32 cellular contexts compared by ENCODE assay signal in the genomic region with DNA sequence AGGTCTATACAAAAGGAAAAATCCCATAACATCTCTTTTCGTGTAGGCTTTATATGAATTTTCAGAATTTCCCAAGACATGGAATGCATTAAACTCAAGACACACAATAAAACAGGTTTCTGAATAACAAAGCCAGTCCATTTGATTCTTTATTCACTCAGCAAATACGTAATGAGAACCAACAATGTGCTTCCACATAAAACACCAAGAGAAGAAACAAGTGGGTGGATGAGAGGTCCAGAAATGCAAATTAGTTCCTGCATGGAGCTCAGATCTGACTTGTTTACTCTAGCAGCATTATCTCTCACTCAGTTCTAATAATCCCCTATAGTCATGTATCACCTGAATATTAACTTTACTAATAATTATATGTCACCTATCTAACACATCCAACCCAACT.
"Had no signal": no experiment of that assay in that cellular context is flagged by ENCODE, and none has a peak within 500 bp of the region (broad histone marks: within the 10 kb centered on the region; RNA-seq: fewer than 3 reads in every experiment).

No MANE protein-coding gene starts in this region.

- H3K4me3 Mint-ChIP-seq: activated B cell treated with CpG ODN at 0.5 μM for 24 hours; activated CD8-positive, alpha-beta T cell treated with anti-CD3 and anti-CD28 coated beads for 36 hours; activated naive CD4-positive, alpha-beta T cell treated with anti-CD3 and anti-CD28 coated beads for 36 hours; activated naive CD4-positive, alpha-beta T cell treated with anti-CD3 and anti-CD28 coated beads, Interleukin-2, amount 50 U/mL, for 24 hours; activated naive CD8-positive, alpha-beta T cell treated with anti-CD3 and anti-CD28 coated beads for 36 hours; activated naive CD8-positive, alpha-beta T cell treated with anti-CD3 and anti-CD28 coated beads, Interleukin-2, amount 50 U/mL, for 24 hours; activated T-cell treated with anti-CD3 and anti-CD28 coated beads, Interleukin-2, amount 50 U/mL, for 4 hours; brain; central memory CD8-positive, alpha-beta T cell; dendritic cell treated with granulocyte-macrophage colony-stimulating factor and Interleukin-4, amounts not matched to agents 40 ng/mL and 50 ng/mL, for 4 days; effector memory CD8-positive, alpha-beta T cell; T-helper 17 cell; T-helper 2 cell treated with Interferon-gamma antibody and Interleukin-4, amounts not matched to agents 5 μg/mL and 100 μg/mL, for 36 hours had no signal

- FAIRE-seq: bronchial epithelial cell had no signal

- H3K4me1 Mint-ChIP-seq: activated B cell treated with CpG ODN at 0.5 μM for 24 hours; activated naive CD4-positive, alpha-beta T cell treated with anti-CD3 and anti-CD28 coated beads, Interleukin-2, amount 50 U/mL, for 24 hours; activated naive CD8-positive, alpha-beta T cell treated with anti-CD3 and anti-CD28 coated beads for 36 hours; activated naive CD8-positive, alpha-beta T cell treated with anti-CD3 and anti-CD28 coated beads, Interleukin-2, amount 50 U/mL, for 24 hours; brain; central memory CD8-positive, alpha-beta T cell; T-helper 17 cell had no signal

- H3K4me1 ChIP-seq: adrenal gland, ascending aorta, esophagus muscularis mucosa, foreskin keratinocyte, gastroesophageal sphincter had no signal

- H3K27ac ChIP-seq: adrenal gland, ascending aorta, coronary artery, esophagus muscularis mucosa, foreskin keratinocyte, gastroesophageal sphincter, WERI-Rb-1 had no signal

- DNase-seq: activated B cell treated with CpG ODN at 0.5 μM for 24 hours; activated CD4-positive, alpha-beta T cell treated with anti-CD3 and anti-CD28 coated beads for 48 hours; activated CD4-positive, alpha-beta T cell treated with anti-CD3 and anti-CD28 coated beads, Interleukin-2, amount 50 U/mL, for 1 hour; activated CD4-positive, alpha-beta T cell treated with anti-CD3 and anti-CD28 coated beads, Interleukin-2, amount 50 U/mL, for 48 hours; activated CD8-positive, alpha-beta memory T cell treated with anti-CD3 and anti-CD28 coated beads for 24 hours; activated CD8-positive, alpha-beta T cell treated with anti-CD3 and anti-CD28 coated beads for 36 hours; activated effector memory CD4-positive, alpha-beta T cell treated with anti-CD3 and anti-CD28 coated beads, Interleukin-2, amount 50 U/mL, for 16 hours; activated naive CD4-positive, alpha-beta T cell treated with anti-CD3 and anti-CD28 coated beads for 36 hours; activated naive CD8-positive, alpha-beta T cell treated with anti-CD3 and anti-CD28 coated beads for 36 hours; activated naive CD8-positive, alpha-beta T cell treated with anti-CD3 and anti-CD28 coated beads, Interleukin-2, amount 50 U/mL, for 24 hours; activated T-cell treated with anti-CD3 and anti-CD28 coated beads, Interleukin-2, amount 50 U/mL, for 4 hours; adrenal gland; effector CD4-positive, alpha-beta T cell; effector memory CD8-positive, alpha-beta T cell; erythroblast; foreskin keratinocyte; T-helper 1 cell; T-helper 17 cell; T1000; WERI-Rb-1 had no signal

- H3K9me3 ChIP-seq: adrenal gland, ascending aorta, esophagus muscularis mucosa, gastroesophageal sphincter had no signal

- H3K4me3 ChIP-seq: adrenal gland, ascending aorta, coronary artery, esophagus muscularis mucosa, gastroesophageal sphincter had no signal

- H3K27me3 ChIP-seq: adrenal gland, ascending aorta, esophagus muscularis mucosa, foreskin keratinocyte, gastroesophageal sphincter had no signal

- H3K27me3 Mint-ChIP-seq: activated B cell treated with CpG ODN at 0.5 μM for 24 hours; activated CD8-positive, alpha-beta T cell treated with anti-CD3 and anti-CD28 coated beads for 36 hours; activated naive CD4-positive, alpha-beta T cell treated with anti-CD3 and anti-CD28 coated beads, Interleukin-2, amount 50 U/mL, for 24 hours; activated naive CD8-positive, alpha-beta T cell treated with anti-CD3 and anti-CD28 coated beads for 36 hours; activated naive CD8-positive, alpha-beta T cell treated with anti-CD3 and anti-CD28 coated beads, Interleukin-2, amount 50 U/mL, for 24 hours; brain; central memory CD8-positive, alpha-beta T cell; dendritic cell treated with granulocyte-macrophage colony-stimulating factor and Interleukin-4, amounts not matched to agents 40 ng/mL and 50 ng/mL, for 4 days; effector memory CD8-positive, alpha-beta T cell; T-helper 17 cell had no signal

- H3K36me3 ChIP-seq: adrenal gland, ascending aorta, esophagus muscularis mucosa, gastroesophageal sphincter, WERI-Rb-1 had no signal

- H3K27ac Mint-ChIP-seq: activated B cell treated with CpG ODN at 0.5 μM for 24 hours; activated CD8-positive, alpha-beta T cell treated with anti-CD3 and anti-CD28 coated beads for 36 hours; activated naive CD4-positive, alpha-beta T cell treated with anti-CD3 and anti-CD28 coated beads for 36 hours; activated naive CD4-positive, alpha-beta T cell treated with anti-CD3 and anti-CD28 coated beads, Interleukin-2, amount 50 U/mL, for 24 hours; activated naive CD8-positive, alpha-beta T cell treated with anti-CD3 and anti-CD28 coated beads for 36 hours; activated naive CD8-positive, alpha-beta T cell treated with anti-CD3 and anti-CD28 coated beads, Interleukin-2, amount 50 U/mL, for 24 hours; activated T-helper 2 cell treated with anti-CD3 and anti-CD28 coated beads, Interferon-gamma antibody, Interleukin-2, Interleukin-4, amounts not matched to agents 10 μg/mL and 5 μg/mL and 100 μg/mL, durations not matched to agents 14 hours and 24 hours and 36 hours; brain; dendritic cell treated with granulocyte-macrophage colony-stimulating factor and Interleukin-4, amounts not matched to agents 40 ng/mL and 50 ng/mL, for 4 days; effector memory CD8-positive, alpha-beta T cell; T-helper 17 cell; T-helper 2 cell treated with Interferon-gamma antibody and Interleukin-4, amounts not matched to agents 5 μg/mL and 100 μg/mL, for 36 hours had no signal

- H3K36me3 Mint-ChIP-seq: activated naive CD4-positive, alpha-beta T cell treated with anti-CD3 and anti-CD28 coated beads, Interleukin-2, amount 50 U/mL, for 24 hours; activated naive CD8-positive, alpha-beta T cell treated with anti-CD3 and anti-CD28 coated beads for 36 hours; brain had no signal

- H3K9me3 Mint-ChIP-seq: activated naive CD4-positive, alpha-beta T cell treated with anti-CD3 and anti-CD28 coated beads for 36 hours; activated naive CD4-positive, alpha-beta T cell treated with anti-CD3 and anti-CD28 coated beads, Interleukin-2, amount 50 U/mL, for 24 hours; activated naive CD8-positive, alpha-beta T cell treated with anti-CD3 and anti-CD28 coated beads for 36 hours; activated naive CD8-positive, alpha-beta T cell treated with anti-CD3 and anti-CD28 coated beads, Interleukin-2, amount 50 U/mL, for 24 hours; activated T-cell treated with anti-CD3 and anti-CD28 coated beads, Interleukin-2, amount 50 U/mL, for 4 hours; activated T-helper 2 cell treated with anti-CD3 and anti-CD28 coated beads, Interferon-gamma antibody, Interleukin-2, Interleukin-4, amounts not matched to agents 10 μg/mL and 5 μg/mL and 100 μg/mL, durations not matched to agents 14 hours and 24 hours and 36 hours; brain; central memory CD8-positive, alpha-beta T cell; T-helper 2 cell treated with Interferon-gamma antibody and Interleukin-4, amounts not matched to agents 5 μg/mL and 100 μg/mL, for 36 hours had no signal

- ATAC-seq: activated CD4-positive, CD25-positive, alpha-beta regulatory T cell treated with anti-CD3 and anti-CD28 coated beads, Interleukin-2, amount 50 U/mL, for 24 hours; activated CD8-positive, alpha-beta T cell treated with anti-CD3 and anti-CD28 coated beads for 36 hours; activated naive CD8-positive, alpha-beta T cell treated with anti-CD3 and anti-CD28 coated beads, Interleukin-2, amount 50 U/mL, for 24 hours; activated T-cell treated with anti-CD3 and anti-CD28 coated beads, Interleukin-2, amount 50 U/mL, for 4 hours; effector memory CD8-positive, alpha-beta T cell; foreskin keratinocyte; gastroesophageal sphincter; T-helper 17 cell had no signal
